ENCODE assay signal across 13 cellular contexts in genomic region chr15:82111918-82112317, GRCh38.
"Had no signal": no experiment of that assay in that cellular context is flagged by ENCODE, and none has a peak within 500 bp of the region (broad histone marks: within the 10 kb centered on the region; RNA-seq: fewer than 3 reads in every experiment).

No MANE protein-coding gene starts in this region.

- H3K9me3 ChIP-seq: colonic mucosa, psoas muscle, sigmoid colon, upper lobe of right lung had no signal

- H3K27me3 ChIP-seq: cardiac muscle cell, colonic mucosa, sigmoid colon, upper lobe of right lung had no signal

- H3K36me3 ChIP-seq: cardiac muscle cell, colonic mucosa, sigmoid colon, upper lobe of right lung had no signal

- H3K27ac ChIP-seq: cardiac muscle cell, colonic mucosa, psoas muscle, sigmoid colon, upper lobe of right lung had no signal

- H3K4me3 ChIP-seq: cardiac muscle cell, colonic mucosa, psoas muscle, sigmoid colon, upper lobe of right lung had no signal

- ATAC-seq: naive thymus-derived CD8-positive, alpha-beta T cell; psoas muscle; stimulated activated naive CD8-positive, alpha-beta T cell treated with anti-CD3 and anti-CD28 coated beads, Interleukin-15, Interleukin-2, amounts not matched to agents 100 U/mL and 50 U/mL, for 24 hours; upper lobe of right lung had no signal

- H3K4me1 ChIP-seq: colonic mucosa, psoas muscle, sigmoid colon, upper lobe of right lung had no signal

- DNase-seq: activated B cell treated with CpG ODN at 0.5 μM for 24 hours; activated CD4-positive, alpha-beta T cell treated with anti-CD3 and anti-CD28 coated beads, Interleukin-2, amount 10 ng/mL, durations not matched to agents 24 days and 14 days; activated naive CD4-positive, alpha-beta T cell treated with anti-CD3 and anti-CD28 coated beads for 36 hours; colonic mucosa; effector CD4-positive, alpha-beta T cell; glutamatergic neuron; naive thymus-derived CD8-positive, alpha-beta T cell; psoas muscle; stimulated activated CD4-positive, alpha-beta T cell treated with anti-CD3 and anti-CD28 coated beads, Interleukin-2, amount 100 ng/mL, for 48 hours; stimulated activated naive CD8-positive, alpha-beta T cell treated with anti-CD3 and anti-CD28 coated beads, Interleukin-15, Interleukin-2, amounts not matched to agents 100 U/mL and 50 U/mL, for 24 hours; upper lobe of right lung had no signal
